Comparison of ENCODE assay signal across 21 cellular contexts in the genomic region with DNA sequence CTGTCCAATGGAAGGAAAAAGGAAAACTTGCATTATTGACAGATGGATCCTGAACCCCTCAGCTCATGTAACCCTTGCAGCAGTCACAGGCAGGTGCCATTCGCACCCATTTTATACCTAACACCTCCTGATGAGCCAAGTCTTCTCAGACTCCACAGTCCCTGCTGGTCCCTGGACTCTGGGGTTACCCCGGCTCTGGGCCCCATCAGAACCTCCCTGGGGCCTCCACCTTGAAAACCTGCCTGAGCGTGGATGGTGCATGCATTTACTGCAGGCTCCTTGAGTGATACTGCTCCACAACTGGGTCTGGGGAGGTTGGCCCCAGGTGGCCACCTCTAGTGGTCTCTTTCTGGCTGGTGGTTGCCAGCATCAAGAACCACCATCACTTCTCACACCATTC. TPM values are rescaled to one million over a fixed set of nuclear protein-coding genes. Genes with fewer than 3 reads are reported as not detected.
A peak's percentile ranks its signal among the peaks of the same experiment; 100 is the strongest.
DNase-seq lines count a peak whose midpoint lies in the region; ATAC-seq, FAIRE-seq and TF ChIP-seq lines count a peak whose summit lies in the region.
"Had no signal": no experiment of that assay in that cellular context is flagged by ENCODE, and none has a peak within 500 bp of the region (broad histone marks: within the 10 kb centered on the region; RNA-seq: fewer than 3 reads in every experiment).

No MANE protein-coding gene starts in this region.

- no peak for FAIRE-seq in keratinocyte (lab: Jason Lieb, UNC)
- no peak for FAIRE-seq in RCC 7860 (lab: Jason Lieb, UNC)

- no peaks in the 10 kb centered on the region for H3K4me1 ChIP-seq in Peyer's patch
- H3K4me1 ChIP-seq in keratinocyte (ENCODE audit: control insufficient read depth, extremely low read depth, insufficient read depth, low read length), result peaks cover 21% of the 10 kb centered on the region
- peaks cover 6% of the 10 kb centered on the region for H3K4me1 ChIP-seq in suprapubic skin

- no peaks in the 10 kb centered on the region for H3K79me2 ChIP-seq in keratinocyte (ENCODE audit: control insufficient read depth, insufficient read depth, low read length)

- dilution Hi-C loops in keratinocyte (cut with MboI; ENCODE audit: extremely low pct_ligation_motif_present, low sequenced_read_pairs), result no loop called here

- H3K4me1 Mint-ChIP-seq in activated T-cell treated with anti-CD3 and anti-CD28 coated beads, Interleukin-2, amount 50 U/mL, for 4 hours (ENCODE audit: low read depth), result peaks cover 12% of the 10 kb centered on the region
- H3K4me1 Mint-ChIP-seq: CD8-positive, alpha-beta memory T cell had no signal

- TF ChIP-seq EP300 in suprapubic skin (IDR thresholded peaks at IDR 0.05), result no peak

- H3K36me3 ChIP-seq in Peyer's patch (no peaks in the 10 kb centered on the region), keratinocyte (ENCODE audit: control insufficient read depth in 2 of 2, extremely low read depth in 1 of 2, insufficient read depth in 2 of 2, low read length in 2 of 2) (no peaks in the 10 kb centered on the region), suprapubic skin (no peaks in the 10 kb centered on the region)

- TF ChIP-seq CTCF in Peyer's patch (IDR thresholded peaks at IDR 0.05), result no peak
- TF ChIP-seq CTCF in keratinocyte (optimal IDR thresholded peaks at IDR 0.05 in 1 of 3, IDR thresholded peaks at IDR 0.05 in 1 of 3, conservative IDR thresholded peaks at IDR 0.05 in 1 of 3; ENCODE audit: extremely low read depth in 1 of 3, insufficient read depth in 2 of 3, low read length in 3 of 3), result no peak
- no peak for TF ChIP-seq CTCF in suprapubic skin (IDR thresholded peaks at IDR 0.05)

- 100% methylated on average over 3 of the region's 3 CpGs for WGBS in suprapubic skin

- H3K4me2 ChIP-seq in keratinocyte (ENCODE audit: control insufficient read depth, extremely low read depth, insufficient read depth, low read depth, low read length), result peak overlapping the region; percentile 4

- H3K27me3 ChIP-seq in Peyer's patch, result no peaks in the 10 kb centered on the region
- no peaks in the 10 kb centered on the region for H3K27me3 ChIP-seq in keratinocyte (ENCODE audit: control insufficient read depth, extremely low read depth, insufficient read depth, low read length)
- H3K27me3 ChIP-seq in suprapubic skin, result no peaks in the 10 kb centered on the region

- H3K9me1 ChIP-seq in keratinocyte (ENCODE audit: control insufficient read depth, extremely low read depth, insufficient read depth, low read length), result no peaks in the 10 kb centered on the region

- no peak overlapping the region for H3K27ac ChIP-seq in Peyer's patch
- no peak overlapping the region for H3K27ac ChIP-seq in keratinocyte (ENCODE audit: control insufficient read depth, insufficient read depth, low read length)
- no peak overlapping the region for H3K27ac ChIP-seq in suprapubic skin

- H3K36me3 Mint-ChIP-seq in activated T-cell treated with anti-CD3 and anti-CD28 coated beads, Interleukin-2, amount 50 U/mL, for 4 hours (ENCODE audit: insufficient read depth), result no peaks in the 10 kb centered on the region

- H3K9me3 Mint-ChIP-seq in activated T-cell treated with anti-CD3 and anti-CD28 coated beads, Interleukin-2, amount 50 U/mL, for 4 hours, result no peaks in the 10 kb centered on the region
- H3K9me3 Mint-ChIP-seq: CD8-positive, alpha-beta memory T cell had no signal

- no peak for TF ChIP-seq POLR2A in Peyer's patch (IDR thresholded peaks at IDR 0.05)
- no peak for TF ChIP-seq POLR2A in suprapubic skin (IDR thresholded peaks at IDR 0.05)

- H3K9me3 ChIP-seq in Peyer's patch (no peaks in the 10 kb centered on the region), keratinocyte (ENCODE audit: control insufficient read depth, low read depth, low read length) (no peaks in the 10 kb centered on the region), suprapubic skin (no peaks in the 10 kb centered on the region)

- no peak overlapping the region for H2AFZ ChIP-seq in keratinocyte (ENCODE audit: control insufficient read depth, low read length)

- H3K4me3 ChIP-seq in Peyer's patch (no peak overlapping the region), keratinocyte (ENCODE audit: control insufficient read depth in 2 of 3, extremely low read depth in 1 of 3, insufficient read depth in 2 of 3, low read depth in 1 of 3, low read length in 3 of 3) (no peak overlapping the region), suprapubic skin (no peak overlapping the region)

- H3K27me3 Mint-ChIP-seq in activated T-cell treated with anti-CD3 and anti-CD28 coated beads, Interleukin-2, amount 50 U/mL, for 4 hours (ENCODE audit: low read depth), result no peaks in the 10 kb centered on the region

- ATAC-seq in activated T-cell treated with anti-CD3 and anti-CD28 coated beads, Interleukin-2, amount 50 U/mL, for 4 hours, result no peak

- peak; percentile 5 for DNase-seq in activated T-cell treated with anti-CD3 and anti-CD28 coated beads, Interleukin-2, amount 50 U/mL, for 1 hour
- no peak for DNase-seq in activated T-cell treated with anti-CD3 and anti-CD28 coated beads, Interleukin-2, amount 50 U/mL, for 4 hours
- DNase-seq in Peyer's patch (peak in 2 of 3 donors; percentile 28 to 37), keratinocyte (ENCODE audit: low read depth, low spot score) (no peak), suprapubic skin (ENCODE audit: low spot score in 2 of 2) (peak; percentile 18 to 37), NOMO-1 treated with dmso at 0.1 percent for 144 hours (lab: John Stamatoyannopoulos, UW; ENCODE audit: unreplicated experiment) (no peak), RCC 7860 (ENCODE audit: low spot score) (no peak)
- DNase-seq: AML-193; C1 segment of cervical spinal cord; CD8-positive, alpha-beta memory T cell; GDM1; GOT3; HCEC 1CT; Kasumi-1; NCI-H1694 treated with DMSO at 0.1 percent for 48 hours; NCI-H2081 treated with DMSO at 0.1 percent for 48 hours; NCI-H2171 treated with DMSO at 0.1 percent for 48 hours; NCI-H524 treated with DMSO at 0.1 percent for 48 hours; NCI-H82; OCI-M1; SHP77 had no signal

- no peak overlapping the region for H3K9ac ChIP-seq in keratinocyte (ENCODE audit: control insufficient read depth, extremely low read depth, insufficient read depth, low read length)

- no peaks in the 10 kb centered on the region for H4K20me1 ChIP-seq in keratinocyte (ENCODE audit: control insufficient read depth, extremely low read depth, insufficient read depth, low read length)

- no peak overlapping the region for H3K4me3 Mint-ChIP-seq in activated T-cell treated with anti-CD3 and anti-CD28 coated beads, Interleukin-2, amount 50 U/mL, for 4 hours
- H3K4me3 Mint-ChIP-seq: CD8-positive, alpha-beta memory T cell had no signal

RNA-seq across cellular contexts. Expression of a gene that starts 15.9 kb away (rescaled TPM):
- 1 to 10 TPM; 1.2 to 1.7 (median 1.5) TPM for total RNA-seq in activated T-cell treated with anti-CD3 and anti-CD28 coated beads, Interleukin-2, amount 50 U/mL, for 4 hours
- total RNA-seq in Peyer's patch, result under 1 TPM in 3 of 4 donors, not detected in 1; 0.28 to 0.83 (median 0.40) TPM
- polyA plus RNA-seq in keratinocyte, result 0.10 to 0.28 TPM (median 0.11 TPM) in 3 replicates
- 0.79 TPM for polyA plus RNA-seq in keratinocyte (2011; ENCODE audit: low read depth)
- polyA plus RNA-seq in keratinocyte (2011; cell fraction: cytosol; rRNA removed), result 0.18 and 0.19 TPM in 2 replicates
- 1.6 and 1.9 TPM in 2 replicates for polyA plus RNA-seq in keratinocyte (2011; cell fraction: nucleus; rRNA removed)
- 0.13 and 1.1 TPM in 2 replicates for polyA plus RNA-seq in keratinocyte (2012; ENCODE audit: low replicate concordance)
- 0.30 to 0.66 TPM (median 0.38 TPM) in 3 replicates for polyA minus RNA-seq in keratinocyte
- polyA minus RNA-seq in keratinocyte (2011; cell fraction: cytosol; rRNA and poly(A)+ RNA removed), result not detected
- 1.1 and 1.9 TPM in 2 replicates for polyA minus RNA-seq in keratinocyte (2011; cell fraction: nucleus; rRNA and poly(A)+ RNA removed)
- 1 to 10 TPM; 2.1 to 8.6 (median 2.9) TPM for total RNA-seq in suprapubic skin

RNA-seq across cellular contexts. Expression of a gene that starts 41.9 kb away (rescaled TPM):
- 100 to 1,000 TPM; 174 to 225 (median 210) TPM for total RNA-seq in activated T-cell treated with anti-CD3 and anti-CD28 coated beads, Interleukin-2, amount 50 U/mL, for 4 hours
- total RNA-seq in Peyer's patch, result 10 to 100 TPM; 25.6 to 44.0 (median 30.0) TPM
- 134 to 172 TPM (median 148 TPM) in 3 replicates for polyA plus RNA-seq in keratinocyte
- polyA plus RNA-seq in keratinocyte (2011; ENCODE audit: low read depth), result 29.2 TPM
- polyA plus RNA-seq in keratinocyte (2011; cell fraction: cytosol; rRNA removed), result 140 and 168 TPM in 2 replicates
- 73.7 and 78.1 TPM in 2 replicates for polyA plus RNA-seq in keratinocyte (2011; cell fraction: nucleus; rRNA removed)
- 61.7 and 126 TPM in 2 replicates for polyA plus RNA-seq in keratinocyte (2012; ENCODE audit: low replicate concordance)
- polyA minus RNA-seq in keratinocyte, result 148 to 206 TPM (median 152 TPM) in 3 replicates
- polyA minus RNA-seq in keratinocyte (2011; cell fraction: cytosol; rRNA and poly(A)+ RNA removed), result 85.2 TPM
- 36.5 and 51.9 TPM in 2 replicates for polyA minus RNA-seq in keratinocyte (2011; cell fraction: nucleus; rRNA and poly(A)+ RNA removed)
- 100 to 1,000 TPM in 2 of 4 donors, 10 to 100 TPM in 2; 71.5 to 120 (median 99.4) TPM for total RNA-seq in suprapubic skin

RNA-seq across cellular contexts. Expression of a gene that starts 47.3 kb away (rescaled TPM):
- total RNA-seq in activated T-cell treated with anti-CD3 and anti-CD28 coated beads, Interleukin-2, amount 50 U/mL, for 4 hours, result 100 to 1,000 TPM; 223 to 268 (median 229) TPM
- total RNA-seq in Peyer's patch (10 to 100 TPM in 3 of 4 donors, 1 to 10 TPM in 1; 9.7 to 13.5 (median 10.9) TPM), suprapubic skin (10 to 100 TPM; 12.8 to 20.5 (median 14.7) TPM)
- polyA plus RNA-seq in keratinocyte, result 1.8 to 3.5 TPM (median 2.8 TPM) in 3 replicates
- 0.77 TPM for polyA plus RNA-seq in keratinocyte (2011; ENCODE audit: low read depth)
- polyA plus RNA-seq in keratinocyte (2011; cell fraction: cytosol; rRNA removed), result 2.3 and 4.2 TPM in 2 replicates
- polyA plus RNA-seq in keratinocyte (2011; cell fraction: nucleus; rRNA removed), result 4.7 and 7.4 TPM in 2 replicates
- 3.6 and 6.7 TPM in 2 replicates for polyA plus RNA-seq in keratinocyte (2012; ENCODE audit: low replicate concordance)
- polyA minus RNA-seq in keratinocyte, result 3.8 to 7.1 TPM (median 4.2 TPM) in 3 replicates
- polyA minus RNA-seq in keratinocyte (2011; cell fraction: cytosol; rRNA and poly(A)+ RNA removed), result 6.9 TPM
- polyA minus RNA-seq in keratinocyte (2011; cell fraction: nucleus; rRNA and poly(A)+ RNA removed), result 3.2 and 3.4 TPM in 2 replicates

Comparison
In these comparisons a context has a peak if more than half of its experiments do, and no peak if none do; other contexts are left out.
1. DNase-seq: peak in activated T-cell treated with anti-CD3 and anti-CD28 coated beads, Interleukin-2, amount 50 U/mL, for 1 hour (single experiment), Peyer's patch (2 of 3) and suprapubic skin (2 of 2); none in activated T-cell treated with anti-CD3 and anti-CD28 coated beads, Interleukin-2, amount 50 U/mL, for 4 hours (single experiment), keratinocyte (single experiment), NOMO-1 treated with dmso at 0.1 percent for 144 hours (single experiment) and RCC 7860 (single experiment).
2. RNA of a gene that starts 47.3 kb away (total RNA-seq): 223 to 268 TPM in activated T-cell treated with anti-CD3 and anti-CD28 coated beads, Interleukin-2, amount 50 U/mL, for 4 hours; 12.8 to 20.5 TPM in suprapubic skin and 9.7 to 13.5 TPM in Peyer's patch; every median in the first group is over 10 times any median in the second.